In genomic region chr17:74737299-74738050, GRCh38 we compare ENCODE assay signal across 8 cellular contexts. TPM values are rescaled to one million over a fixed set of nuclear protein-coding genes. Genes with fewer than 3 reads are reported as not detected.
DNase-seq lines count a peak whose midpoint lies in the region; ATAC-seq and TF ChIP-seq lines count a peak whose summit lies in the region.

No MANE protein-coding gene starts in this region.

- H3K9ac ChIP-seq in neuronal stem cell (ENCODE audit: low read depth, low read length, poor library complexity), result peak overlapping the region; percentile 30

- peak overlapping the region; percentile 84 for H3K18ac ChIP-seq in neuronal stem cell (ENCODE audit: low read length)

- H3K36me3 ChIP-seq in esophagus muscularis mucosa, result no peaks in the 10 kb centered on the region
- H3K36me3 ChIP-seq in neuronal stem cell (replicated peaks in 1 of 2; ENCODE audit: control insufficient read depth in 2 of 2, insufficient read depth in 2 of 2, low read length in 2 of 2), result no peaks in the 10 kb centered on the region

- intact Hi-C loops in esophagus muscularis mucosa (cut with DNase I), result no loop called here

- no peak overlapping the region for H2AK5ac ChIP-seq in neuronal stem cell (ENCODE audit: low read depth, low read length)

- TF ChIP-seq CTCF in WI38 (IDR thresholded peaks at IDR 0.05; ENCODE audit: low read depth, low read length) (peak; percentile 20), esophagus muscularis mucosa (IDR thresholded peaks at IDR 0.05) (peak in 1 of 3 experiments; percentile 18)

- 0 out of 2 replicates have a peak overlapping the region, but pooled peaks have one; percentile 12 for H3K4me3 ChIP-seq in WI38 (ENCODE audit: low read depth, low read length)
- H3K4me3 ChIP-seq in esophagus muscularis mucosa, result peak overlapping the region; percentile 33 to 52 (median 40)
- H3K4me3 ChIP-seq in neuronal stem cell (ENCODE audit: low read length in 2 of 2), result peak overlapping the region in 1 of 2 donors; percentile 70

- H3K23ac ChIP-seq in neuronal stem cell (ENCODE audit: low read depth, low read length, poor library complexity), result peak overlapping the region; percentile 92

- H2BK120ac ChIP-seq in neuronal stem cell (ENCODE audit: low read depth, low read length), result no peak overlapping the region

- H3K9me3 ChIP-seq in esophagus muscularis mucosa (no peaks in the 10 kb centered on the region), neuronal stem cell (replicated peaks in 1 of 2; ENCODE audit: control insufficient read depth in 2 of 2, insufficient read depth in 1 of 2, low read depth in 1 of 2, low read length in 2 of 2) (no peaks in the 10 kb centered on the region)

- peaks cover under 1% of the 10 kb centered on the region for H3K79me1 ChIP-seq in neuronal stem cell (ENCODE audit: low read depth, low read length)

- 30% methylated on average over 2 of the region's 38 CpGs for WGBS in esophagus muscularis mucosa
- no CpG with 5 or more reads among the region's 38 CpGs for WGBS in neuronal stem cell (ENCODE audit: extremely low coverage in 2 of 2, insufficient read length in 2 of 2, insufficient replicate concordance in 1 of 2), 2 donors

- H2BK5ac ChIP-seq in neuronal stem cell (ENCODE audit: low read length), result no peak overlapping the region

- DNase-seq in DMS 273 treated with DMSO at 0.1 percent for 48 hours (lab: John Stamatoyannopoulos, UW) (peak; percentile 17), KBM-7 (peak; percentile 52), esophagus muscularis mucosa (ENCODE audit: extremely low spot score) (no peak), neuronal stem cell (ENCODE audit: low spot score) (no peak), H4 (ENCODE audit: low spot score) (no peak)

- peak overlapping the region; percentile 93 for H3K4me2 ChIP-seq in neuronal stem cell (ENCODE audit: insufficient read depth, low read length, poor library complexity, severe bottlenecking)

- no peak overlapping the region for H2BK15ac ChIP-seq in neuronal stem cell (ENCODE audit: low read length)

- TF ChIP-seq POLR2A in esophagus muscularis mucosa (IDR thresholded peaks at IDR 0.05; ENCODE audit: low read depth), result no peak

- in situ Hi-C loops in KBM-7 (cut with MboI; ENCODE audit: low pct_unique_long_range_greater_than_20kb, low sequenced_read_pairs), result no loop called here

- no peak overlapping the region for H4K8ac ChIP-seq in neuronal stem cell (ENCODE audit: low read depth, low read length)

- no peak overlapping the region for H4K91ac ChIP-seq in neuronal stem cell (ENCODE audit: low read depth, low read length, poor library complexity)

- no peak overlapping the region for H3K4ac ChIP-seq in neuronal stem cell (ENCODE audit: low read length)

- H2AFZ ChIP-seq in neuronal stem cell (ENCODE audit: low read length), result peak overlapping the region; percentile 76

- H3K27ac ChIP-seq in esophagus muscularis mucosa (replicated peaks in 1 of 4) (peak overlapping the region in 1 of 4 donors; percentile 17), neuronal stem cell (replicated peaks; ENCODE audit: low read length) (no peak overlapping the region)

- H3K4me1 ChIP-seq in esophagus muscularis mucosa (peaks cover 16 to 35% (median 29%) of the 10 kb centered on the region in 4 donors), neuronal stem cell (ENCODE audit: control insufficient read depth in 2 of 2, insufficient read depth in 1 of 2, low read depth in 1 of 2, low read length in 2 of 2) (peaks cover 8 to 16% of the 10 kb centered on the region in 2 donors)

- no peak overlapping the region for H2BK12ac ChIP-seq in neuronal stem cell (ENCODE audit: low read length)

- H3K14ac ChIP-seq in neuronal stem cell (ENCODE audit: low read length), result no peak overlapping the region

- TF ChIP-seq EP300 in esophagus muscularis mucosa (IDR thresholded peaks at IDR 0.05), result no peak

- no peak for ATAC-seq in HG03280 (IDR thresholded peaks at IDR 0.05; ENCODE audit: unreplicated experiment)
- no peak for ATAC-seq in GM21737 (IDR thresholded peaks at IDR 0.05; ENCODE audit: unreplicated experiment)

- peaks cover 0 to 88% (median 29%) of the 10 kb centered on the region in 4 donors for H3K27me3 ChIP-seq in esophagus muscularis mucosa
- peaks cover 0 to 60% (median 47%) of the 10 kb centered on the region in 3 experiments for H3K27me3 ChIP-seq in neuronal stem cell (ENCODE audit: control insufficient read depth in 3 of 3, insufficient read depth in 3 of 3, low read depth in 1 of 3, low read length in 3 of 3)

RNA-seq across cellular contexts. Expression of gene RAB37, which starts 0.4 kb away (rescaled TPM):
- total RNA-seq in esophagus muscularis mucosa, result 1 to 10 TPM; 1.4 to 3.3 (median 2.5) TPM
- 1.6 TPM for polyA plus RNA-seq in neuronal stem cell (2013, experiment 1 of 2)
- 1.4 TPM for polyA plus RNA-seq in neuronal stem cell (2013, experiment 2 of 2)
- not detected in 2 replicates for total RNA-seq in H4 (2014; rRNA removed; shearing (Covaris generic))

RNA-seq across cellular contexts. Expression of gene NHERF1, which starts 11.0 kb away (rescaled TPM):
- 10 to 100 TPM in 2 of 4 donors, 1 to 10 TPM in 2; 8.9 to 12.1 (median 11.0) TPM for total RNA-seq in esophagus muscularis mucosa
- polyA plus RNA-seq in neuronal stem cell (2013, experiment 1 of 2), result 67.4 TPM
- 67.1 TPM for polyA plus RNA-seq in neuronal stem cell (2013, experiment 2 of 2)
- 28.2 and 34.0 TPM in 2 replicates for total RNA-seq in H4 (2014; rRNA removed; shearing (Covaris generic))

RNA-seq across cellular contexts. Expression of gene CD300LF, which starts 24.8 kb away (rescaled TPM):
- under 1 TPM in 3 of 4 donors, not detected in 1; 0.26 to 0.99 (median 0.42) TPM for total RNA-seq in esophagus muscularis mucosa
- polyA plus RNA-seq in neuronal stem cell (2013, experiment 1 of 2), result not detected
- polyA plus RNA-seq in neuronal stem cell (2013, experiment 2 of 2), result not detected
- not detected in 2 replicates for total RNA-seq in H4 (2014; rRNA removed; shearing (Covaris generic))

RNA-seq across cellular contexts. Expression of gene NAT9, which starts 38.7 kb away (rescaled TPM):
- 10 to 100 TPM; 10.4 to 22.4 (median 17.7) TPM for total RNA-seq in esophagus muscularis mucosa
- polyA plus RNA-seq in neuronal stem cell (2013, experiment 1 of 2), result 38.7 TPM
- polyA plus RNA-seq in neuronal stem cell (2013, experiment 2 of 2), result 39.5 TPM
- total RNA-seq in H4 (2014; rRNA removed; shearing (Covaris generic)), result 25.3 and 35.8 TPM in 2 replicates

Comparison
In these comparisons a context has a peak if more than half of its experiments do, and no peak if none do; other contexts are left out.
1. DNase-seq: peak in DMS 273 treated with DMSO at 0.1 percent for 48 hours (single experiment) and KBM-7 (single experiment); none in esophagus muscularis mucosa (single experiment), neuronal stem cell (single experiment) and H4 (single experiment).